ENCODE assay signal across 8 cellular contexts in the genomic region with DNA sequence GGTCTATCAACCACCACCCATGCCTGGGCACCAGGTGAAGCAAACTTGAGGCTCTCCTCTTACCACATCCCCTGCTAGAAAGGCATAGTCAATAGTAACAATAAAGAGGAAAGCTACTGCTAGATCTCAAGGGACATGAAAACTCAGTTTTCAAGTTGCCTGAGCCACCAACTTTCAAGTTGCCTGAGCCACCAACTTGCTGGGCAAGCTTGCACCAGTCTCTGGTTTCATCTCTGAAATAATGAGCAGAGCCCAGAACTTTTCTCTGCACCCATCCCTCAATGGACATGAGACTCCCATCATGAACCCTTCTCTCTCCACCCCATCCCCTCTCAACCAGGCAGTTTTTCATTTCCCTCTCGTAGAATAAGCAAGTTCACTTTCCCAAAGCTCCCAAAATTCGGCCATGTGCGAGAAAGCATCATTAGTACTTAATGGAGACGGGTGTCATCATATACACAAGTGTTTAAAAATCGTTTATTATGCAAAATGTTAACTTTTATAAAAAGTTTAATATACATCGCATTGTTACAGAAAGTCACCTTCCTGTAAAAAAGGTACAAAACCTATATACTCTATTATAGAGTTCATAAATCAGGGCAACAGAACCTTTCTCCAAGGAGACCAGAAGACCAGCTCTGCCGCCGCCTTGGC. TPM values are rescaled to one million over a fixed set of nuclear protein-coding genes. Genes with fewer than 3 reads are reported as not detected.
DNase-seq lines count a peak whose midpoint lies in the region; ATAC-seq and TF ChIP-seq lines count a peak whose summit lies in the region.

No MANE protein-coding gene starts in this region.

- H3K4me3 ChIP-seq in ascending aorta (peak overlapping the region; percentile 89 to 95), liver (ENCODE audit: low read depth in 1 of 3, low read length in 3 of 3) (peak overlapping the region; percentile 46 to 85 (median 67)), tibial artery (peak overlapping the region; percentile 85 to 96)

- H3K36me3 ChIP-seq in ascending aorta (peaks cover 17 to 25% of the 10 kb centered on the region in 2 donors), liver (ENCODE audit: control insufficient read depth in 4 of 4, insufficient read depth in 3 of 4, low read depth in 1 of 4, low read length in 3 of 4) (no peaks in the 10 kb centered on the region), tibial artery (peaks cover 18 to 25% (median 20%) of the 10 kb centered on the region in 3 donors)

- intact Hi-C loops in activated naive CD4-positive, alpha-beta T cell treated with anti-CD3 and anti-CD28 coated beads for 36 hours (cut with micrococcal nuclease) = loop anchor here (2.0 to 10.0 kb wide), 3 partner anchors 55 to 1087 kb away; partner anchors contain the start of genes PNRC2 and SRRM1
- intact Hi-C loops in ascending aorta (cut with DNase I) = no loop called here
- intact Hi-C loops in tibial artery (cut with DNase I; ENCODE audit: low total_unique reads) = no loop called here

- H3K4me1 Mint-ChIP-seq in activated naive CD4-positive, alpha-beta T cell treated with anti-CD3 and anti-CD28 coated beads for 36 hours (ENCODE audit: low read depth) = peaks cover 62% of the 10 kb centered on the region

- peak overlapping the region; percentile 20 to 67 for H3K9ac ChIP-seq in liver (ENCODE audit: low read depth in 1 of 2, low read length in 2 of 2)

- peak; percentile 55 for DNase-seq in activated naive CD4-positive, alpha-beta T cell treated with anti-CD3 and anti-CD28 coated beads for 36 hours
- no peak for DNase-seq in activated naive CD4-positive, alpha-beta T cell (lab: John Stamatoyannopoulos, UW)
- DNase-seq in ascending aorta (ENCODE audit: low spot score in 2 of 2) (peak in 1 of 2 donors; percentile 0), tibial artery (no peak), GM20000 (ENCODE audit: low spot score) (no peak)

- H3K27me3 ChIP-seq in ascending aorta (no peaks in the 10 kb centered on the region), liver (ENCODE audit: control insufficient read depth in 4 of 4, insufficient read depth in 4 of 4, low read length in 3 of 4) (no peaks in the 10 kb centered on the region), tibial artery (no peaks in the 10 kb centered on the region)

- H3K36me3 Mint-ChIP-seq in activated naive CD4-positive, alpha-beta T cell treated with anti-CD3 and anti-CD28 coated beads for 36 hours (ENCODE audit: low read depth) = peaks cover 18% of the 10 kb centered on the region

- H3K4me3 Mint-ChIP-seq in activated naive CD4-positive, alpha-beta T cell treated with anti-CD3 and anti-CD28 coated beads for 36 hours = peak overlapping the region; percentile 82

- H3K27me3 Mint-ChIP-seq in activated naive CD4-positive, alpha-beta T cell treated with anti-CD3 and anti-CD28 coated beads for 36 hours (ENCODE audit: low read depth) = peaks cover 3% of the 10 kb centered on the region

- H3K27ac ChIP-seq in ascending aorta (peak overlapping the region; percentile 92), liver (ENCODE audit: low read depth in 1 of 2, low read length in 2 of 2) (peak overlapping the region; percentile 81 to 87), tibial artery (peak overlapping the region; percentile 94 to 97)

- H3K4me1 ChIP-seq in ascending aorta (peaks cover 18 to 33% of the 10 kb centered on the region in 2 donors), liver (ENCODE audit: control insufficient read depth in 4 of 4, insufficient read depth in 4 of 4, low read length in 3 of 4) (peaks cover 0 to 38% (median 21%) of the 10 kb centered on the region in 4 donors), tibial artery (peaks cover 0 to 46% (median 38%) of the 10 kb centered on the region in 4 donors)

- CTCF ChIA-PET in activated naive CD4-positive, alpha-beta T cell treated with anti-CD3 and anti-CD28 coated beads for 36 hours (lab: Charles Lee) = interaction anchor here (1.1 to 3.2 kb wide), 7 partner anchors 9 to 80 kb away, joined by 4 to 25 read pairs (median 10); no protein-coding TSS in a partner anchor

- peak overlapping the region; percentile 84 for H3K27ac Mint-ChIP-seq in activated naive CD4-positive, alpha-beta T cell treated with anti-CD3 and anti-CD28 coated beads for 36 hours

- ATAC-seq in HG02798 (IDR thresholded peaks at IDR 0.05; ENCODE audit: poor library complexity, unreplicated experiment) (no peak), HG03521 (IDR thresholded peaks at IDR 0.05; ENCODE audit: unreplicated experiment) (no peak)

- H3K9me3 ChIP-seq in ascending aorta (no peaks in the 10 kb centered on the region), liver (ENCODE audit: control insufficient read depth in 4 of 4, low read length in 3 of 4) (no peaks in the 10 kb centered on the region), tibial artery (no peaks in the 10 kb centered on the region)

- TF ChIP-seq CTCF in ascending aorta (IDR thresholded peaks at IDR 0.05) (no peak), liver (IDR thresholded peaks at IDR 0.05; ENCODE audit: low read depth, low read length, missing input control) (no peak), tibial artery (IDR thresholded peaks at IDR 0.05) (no peak), GM20000 (IDR thresholded peaks at IDR 0.05; ENCODE audit: extremely low read depth, missing control alignments) (no peak)

- no peaks in the 10 kb centered on the region for H3K9me3 Mint-ChIP-seq in activated naive CD4-positive, alpha-beta T cell treated with anti-CD3 and anti-CD28 coated beads for 36 hours

- 59% methylated on average over 8 of the region's 8 CpGs for WGBS in liver

- TF ChIP-seq RAD21 in liver (IDR thresholded peaks at IDR 0.05) = no peak

TF ChIP-seq in liver, 16 proteins besides CTCF, POLR2A, EP300 and RAD21:
- TF ChIP-seq ZBTB33 (IDR thresholded peaks at IDR 0.05) (no peak), REST (IDR thresholded peaks at IDR 0.05) (no peak), HNF4A (conservative IDR thresholded peaks at IDR 0.05) (no peak), MAX (IDR thresholded peaks at IDR 0.05) (no peak), SP1 (IDR thresholded peaks at IDR 0.05) (no peak), GABPA (IDR thresholded peaks at IDR 0.05 in 1 of 2, conservative IDR thresholded peaks at IDR 0.05 in 1 of 2) (no peak), HNF4G (IDR thresholded peaks at IDR 0.05) (no peak), EGR1 (IDR thresholded peaks at IDR 0.05; ENCODE audit: low read depth in 2 of 2) (no peak), TAF1 (conservative IDR thresholded peaks at IDR 0.05) (no peak), NR2F2 (IDR thresholded peaks at IDR 0.05) (no peak), JUND (IDR thresholded peaks at IDR 0.05) (no peak), YY1 (IDR thresholded peaks at IDR 0.05) (no peak), RXRA (IDR thresholded peaks at IDR 0.05) (no peak)

RNA-seq across cellular contexts. Expression of gene ID3, which starts 1.7 kb away (rescaled TPM):
- 10 to 100 TPM; 69.5 to 74.6 TPM for total RNA-seq in activated naive CD4-positive, alpha-beta T cell treated with anti-CD3 and anti-CD28 coated beads for 36 hours
- total RNA-seq in ascending aorta (1,094 TPM), liver (10 to 100 TPM; 21.6 to 38.6 TPM)
- 10 to 100 TPM; 37.3 to 42.6 TPM for polyA plus RNA-seq in liver

RNA-seq across cellular contexts. Expression of gene E2F2, which starts 26.6 kb away (rescaled TPM):
- total RNA-seq in activated naive CD4-positive, alpha-beta T cell treated with anti-CD3 and anti-CD28 coated beads for 36 hours = 10 to 100 TPM; 31.3 to 33.8 TPM
- total RNA-seq in ascending aorta (not detected), liver (10 to 100 TPM in 1 of 2 donors, under 1 TPM in 1; 0.08 to 79.9 TPM)
- polyA plus RNA-seq in liver = under 1 TPM; 0.36 to 0.53 TPM

Comparison
In these comparisons a context has a peak if more than half of its experiments do, and no peak if none do; other contexts are left out.
1. RNA of gene ID3, which starts 1.7 kb away (total RNA-seq): 1,094 TPM in ascending aorta (single experiment); 69.5 to 74.6 TPM in activated naive CD4-positive, alpha-beta T cell treated with anti-CD3 and anti-CD28 coated beads for 36 hours and 21.6 to 38.6 TPM in liver; every median in the first group is over 10 times any median in the second.
2. Peak in every context shown above with its lines, with median percentiles within 50 percentile points of each other: H3K27ac ChIP-seq and H3K4me3 ChIP-seq.